In genomic region chr13:32829676-32830091, GRCh38 we compare ENCODE assay signal across 1 cellular context.
TF ChIP-seq lines count a peak whose summit lies in the region.

No MANE protein-coding gene starts in this region.

TF ChIP-seq in HepG2, 621 proteins besides CTCF, POLR2A, EP300 and RAD21 (continued from another document):
- TF ChIP-seq ZNF678 (CRISPR knock-in tag; IDR thresholded peaks at IDR 0.05) (no peak), ZNF484 (CRISPR knock-in tag; IDR thresholded peaks at IDR 0.05; ENCODE audit: borderline replicate concordance, low read depth) (no peak), ZNF124 (CRISPR knock-in tag; IDR thresholded peaks at IDR 0.05) (no peak), ZNF264 (CRISPR knock-in tag; IDR thresholded peaks at IDR 0.05) (no peak), ZNF790 (CRISPR knock-in tag; IDR thresholded peaks at IDR 0.05; ENCODE audit: borderline replicate concordance) (no peak), ZNF136 (CRISPR knock-in tag; IDR thresholded peaks at IDR 0.05; ENCODE audit: low read depth) (no peak), ATM (IDR thresholded peaks at IDR 0.05; ENCODE audit: borderline replicate concordance) (no peak), ZNF512 (CRISPR knock-in tag; IDR thresholded peaks at IDR 0.05) (no peak), ZBTB20 (CRISPR knock-in tag; IDR thresholded peaks at IDR 0.05; ENCODE audit: borderline replicate concordance, low read depth) (no peak), HMG20B (CRISPR knock-in tag; conservative IDR thresholded peaks at IDR 0.05) (no peak)
